1 cellular context compared by ENCODE assay signal in genomic region chr10:101000602-101000991, GRCh38.
TF ChIP-seq lines count a peak whose summit lies in the region.

No MANE protein-coding gene starts in this region.

TF ChIP-seq in H1, 55 proteins besides CTCF, POLR2A, EP300 and RAD21:
- TF ChIP-seq PHF8 (conservative IDR thresholded peaks at IDR 0.05; ENCODE audit: low read depth, low read length), result no peak
- TF ChIP-seq JUN (IDR thresholded peaks at IDR 0.05; ENCODE audit: low read depth, low read length), result no peak
- no peak for TF ChIP-seq KDM1A (IDR thresholded peaks at IDR 0.05; ENCODE audit: borderline replicate concordance, low read length)
- no peak for TF ChIP-seq ATF2 (IDR thresholded peaks at IDR 0.05; ENCODE audit: low read length)
- no peak for TF ChIP-seq GABPA (IDR thresholded peaks at IDR 0.05; ENCODE audit: borderline replicate concordance, insufficient read depth, low read length)
- no peak for TF ChIP-seq MAX (IDR thresholded peaks at IDR 0.05)
- TF ChIP-seq SP1 (IDR thresholded peaks at IDR 0.05; ENCODE audit: low read depth, low read length), result no peak
- no peak for TF ChIP-seq CHD1 (IDR thresholded peaks at IDR 0.05; ENCODE audit: low read depth, low read length)
- TF ChIP-seq GTF2F1 (IDR thresholded peaks at IDR 0.05; ENCODE audit: borderline replicate concordance, low read depth, low read length), result no peak
- TF ChIP-seq RNF2 (IDR thresholded peaks at IDR 0.05; ENCODE audit: borderline replicate concordance, low read depth, low read length, missing control alignments, poor library complexity, severe bottlenecking), result no peak
- TF ChIP-seq ASH2L (IDR thresholded peaks at IDR 0.05; ENCODE audit: low read length), result no peak
- no peak for TF ChIP-seq BACH1 (IDR thresholded peaks at IDR 0.05; ENCODE audit: low read length)
- TF ChIP-seq RFX5 (IDR thresholded peaks at IDR 0.05; ENCODE audit: borderline replicate concordance, low read depth, low read length), result no peak
- no peak for TF ChIP-seq ATF3 (IDR thresholded peaks at IDR 0.05; ENCODE audit: insufficient read depth, low read depth, low read length)
- no peak for TF ChIP-seq SRF (IDR thresholded peaks at IDR 0.05; ENCODE audit: low read depth, low read length)
- TF ChIP-seq CBX8 (IDR thresholded peaks at IDR 0.05; ENCODE audit: borderline replicate concordance, low read depth, low read length), result no peak
- no peak for TF ChIP-seq POU5F1 (IDR thresholded peaks at IDR 0.05; ENCODE audit: low read depth, low read length)
- TF ChIP-seq HDAC2 (IDR thresholded peaks at IDR 0.05; ENCODE audit: borderline replicate concordance in 1 of 2, low read depth in 2 of 2, low read length in 2 of 2), result no peak
- TF ChIP-seq YY1 (IDR thresholded peaks at IDR 0.05; ENCODE audit: low read depth, low read length), result no peak
